In genomic region chr2:126776255-126776654, GRCh38 we compare ENCODE assay signal across 8 cellular contexts.
DNase-seq lines count a peak whose midpoint lies in the region; ATAC-seq lines count a peak whose summit lies in the region.

No MANE protein-coding gene starts in this region.

- DNase-seq in Right ventricle myocardium superior, result peak; percentile 51
- DNase-seq in cardiac septum (ENCODE audit: low spot score), result no peak
- DNase-seq in activated naive CD8-positive, alpha-beta T cell treated with anti-CD3 and anti-CD28 coated beads, Interleukin-2, amount 10 ng/mL, durations not matched to agents 7 days and 5 days, result no peak
- DNase-seq in medulla oblongata (ENCODE audit: extremely low spot score), result peak; percentile 6
- no peak for DNase-seq in NCI-H82 (lab: John Stamatoyannopoulos, UW)
- DNase-seq in activated effector memory CD4-positive, alpha-beta T cell treated with Interleukin-2 at 50 U/mL for 16 hours, result no peak
- no peak for DNase-seq in amygdala (lab: John Stamatoyannopoulos, UW)

- H3K27me3 Mint-ChIP-seq in activated naive CD8-positive, alpha-beta T cell treated with anti-CD3 and anti-CD28 coated beads, Interleukin-2, amount 10 ng/mL, durations not matched to agents 7 days and 5 days, result peaks cover 14% of the 10 kb centered on the region

- POLR2A ChIA-PET in activated naive CD8-positive, alpha-beta T cell treated with anti-CD3 and anti-CD28 coated beads, Interleukin-2, amount 10 ng/mL, durations not matched to agents 7 days and 5 days (lab: Charles Lee), result interaction anchor here (0.9 to 1.6 kb wide), 3 partner anchors 14 to 248 kb away, joined by 4 to 8 read pairs (median 6); no protein-coding TSS in a partner anchor

- peak overlapping the region; percentile 47 for H3K4me3 ChIP-seq in urinary bladder (ENCODE audit: low read depth, low read length)

- H3K36me3 ChIP-seq in urinary bladder (ENCODE audit: insufficient read depth), result no peaks in the 10 kb centered on the region

- H3K36me3 Mint-ChIP-seq in activated naive CD8-positive, alpha-beta T cell treated with anti-CD3 and anti-CD28 coated beads, Interleukin-2, amount 10 ng/mL, durations not matched to agents 7 days and 5 days, result no peaks in the 10 kb centered on the region

- peak overlapping the region; percentile 25 for H3K27ac Mint-ChIP-seq in activated naive CD8-positive, alpha-beta T cell treated with anti-CD3 and anti-CD28 coated beads, Interleukin-2, amount 10 ng/mL, durations not matched to agents 7 days and 5 days

- peaks cover 14% of the 10 kb centered on the region for H3K4me1 Mint-ChIP-seq in activated naive CD8-positive, alpha-beta T cell treated with anti-CD3 and anti-CD28 coated beads, Interleukin-2, amount 10 ng/mL, durations not matched to agents 7 days and 5 days

- H3K4me1 ChIP-seq in urinary bladder (ENCODE audit: insufficient read depth), result no peaks in the 10 kb centered on the region

- 37% methylated on average over 9 of the region's 9 CpGs for WGBS in urinary bladder

- intact Hi-C loops in Right ventricle myocardium superior (cut with DNase I), result loop anchor here (2.0 to 10.0 kb wide), 3 partner anchors 121 to 534 kb away; partner anchors contain the start of gene GYPC
- intact Hi-C loops in cardiac septum (cut with DNase I), result loop anchor here (5.0 kb wide), 3 partner anchors 119 to 1029 kb away; partner anchors contain the start of gene GYPC

- no peaks in the 10 kb centered on the region for H3K9me3 Mint-ChIP-seq in activated naive CD8-positive, alpha-beta T cell treated with anti-CD3 and anti-CD28 coated beads, Interleukin-2, amount 10 ng/mL, durations not matched to agents 7 days and 5 days

- no peak overlapping the region for H3K27ac ChIP-seq in urinary bladder (ENCODE audit: low read depth)

- ATAC-seq in Right ventricle myocardium superior (ENCODE audit: poor library complexity), result peak; percentile 14
- ATAC-seq in activated naive CD8-positive, alpha-beta T cell treated with anti-CD3 and anti-CD28 coated beads, Interleukin-2, amount 10 ng/mL, durations not matched to agents 7 days and 5 days (ENCODE audit: low read depth), result peak; percentile 3

- H3K4me3 Mint-ChIP-seq in activated naive CD8-positive, alpha-beta T cell treated with anti-CD3 and anti-CD28 coated beads, Interleukin-2, amount 10 ng/mL, durations not matched to agents 7 days and 5 days, result peak overlapping the region; percentile 82

Comparison
In these comparisons a context has a peak if more than half of its experiments do, and no peak if none do; other contexts are left out.
1. DNase-seq: peak in Right ventricle myocardium superior (single experiment) and medulla oblongata (single experiment); none in cardiac septum (single experiment), activated naive CD8-positive, alpha-beta T cell treated with anti-CD3 and anti-CD28 coated beads, Interleukin-2, amount 10 ng/mL, durations not matched to agents 7 days and 5 days (single experiment), NCI-H82 (single experiment), activated effector memory CD4-positive, alpha-beta T cell treated with Interleukin-2 at 50 U/mL for 16 hours (single experiment) and amygdala (0 of 56).